7 cellular contexts compared by ENCODE assay signal in the genomic region with DNA sequence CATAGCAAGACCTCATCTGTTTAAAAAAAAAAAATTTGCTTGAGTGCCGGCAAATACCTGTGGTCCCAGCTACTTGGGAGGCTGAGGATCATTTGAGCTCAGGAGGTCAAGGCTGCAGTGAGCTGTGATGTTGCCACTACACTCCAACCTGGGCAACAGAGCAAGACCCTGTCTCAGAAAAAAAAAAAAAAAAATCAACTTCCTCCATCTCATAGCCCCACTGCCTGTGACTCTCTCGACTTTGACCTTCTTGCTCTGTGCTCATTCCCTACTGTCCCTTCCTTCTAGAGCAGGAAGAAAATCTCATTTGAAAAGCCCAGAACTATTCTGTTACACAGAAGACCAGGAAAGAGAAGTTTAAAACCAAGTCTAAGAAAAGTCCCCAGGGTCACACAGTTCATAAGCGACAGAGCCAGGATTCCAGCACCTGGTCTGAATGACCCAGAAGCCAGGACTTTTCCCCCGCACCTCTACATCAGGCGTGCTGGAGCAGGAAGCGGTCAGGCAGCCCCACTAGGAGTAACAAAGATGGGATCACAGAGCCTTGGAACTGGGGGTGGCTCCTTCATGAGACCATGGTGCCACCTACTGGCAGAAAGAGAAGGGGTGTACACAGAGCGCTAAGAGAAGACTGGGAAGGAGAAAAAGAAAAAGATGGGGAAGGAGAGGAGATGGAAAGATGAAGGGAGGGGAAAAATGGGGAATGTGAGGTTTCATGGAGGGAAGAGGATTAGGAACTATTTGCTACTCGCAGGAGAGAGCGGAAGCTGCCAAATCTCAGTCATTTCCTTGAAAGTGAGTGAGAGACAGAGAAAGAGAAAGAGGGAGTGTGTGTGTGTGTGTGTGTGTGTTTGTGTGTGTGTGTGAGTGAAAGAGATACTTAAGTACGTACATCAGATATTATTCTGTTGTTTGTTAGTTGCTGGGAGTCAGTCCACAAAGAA. TPM values are rescaled to one million over a fixed set of nuclear protein-coding genes. Genes with fewer than 3 reads are reported as not detected.
DNase-seq lines count a peak whose midpoint lies in the region; ATAC-seq and TF ChIP-seq lines count a peak whose summit lies in the region.

No MANE protein-coding gene starts in this region.

- TF ChIP-seq CTCF in GM12873 (IDR thresholded peaks at IDR 0.05; ENCODE audit: insufficient read depth, low read depth, low read length, missing control alignments) (peak; percentile 86), OCI-LY1 (IDR thresholded peaks at IDR 0.05; ENCODE audit: low read length) (peak; percentile 99), natural killer cell (IDR thresholded peaks at IDR 0.05) (peak; percentile 90), stomach (IDR thresholded peaks at IDR 0.05) (peak in 5 of 7 experiments; percentile 75 to 99 (median 87))

- no peaks in the 10 kb centered on the region for H3K36me3 Mint-ChIP-seq in natural killer cell

- H4K20me1 ChIP-seq in OCI-LY1 (ENCODE audit: insufficient read depth, low read length): no peaks in the 10 kb centered on the region

- no peak overlapping the region for H3K9ac ChIP-seq in OCI-LY1 (ENCODE audit: low read length)

- H2AFZ ChIP-seq in OCI-LY1 (ENCODE audit: low read length): no peak overlapping the region

- intact Hi-C loops in natural killer cell (cut with micrococcal nuclease) (loop anchor here (1.0 to 2.0 kb wide), 2 partner anchors 43 to 142 kb away; no protein-coding TSS in a partner anchor), stomach (cut with DNase I; ENCODE audit: low total_unique reads) (loop anchor here (5.0 kb wide), 1 partner anchor 142 kb away; no protein-coding TSS in a partner anchor)

- no peaks in the 10 kb centered on the region for H3K9me3 ChIP-seq in OCI-LY1 (ENCODE audit: low read length)
- H3K9me3 ChIP-seq in stomach: no peaks in the 10 kb centered on the region

- no peaks in the 10 kb centered on the region for H3K79me2 ChIP-seq in OCI-LY1 (ENCODE audit: insufficient read depth, low read length)

- H3K4me3 Mint-ChIP-seq in natural killer cell: no peak overlapping the region

- H3K4me1 Mint-ChIP-seq in natural killer cell: peaks cover 8% of the 10 kb centered on the region in 2 donors

- no peak overlapping the region for H3K4me2 ChIP-seq in OCI-LY1 (ENCODE audit: low read length)

- no peaks in the 10 kb centered on the region for H3F3A ChIP-seq in OCI-LY1 (ENCODE audit: insufficient read depth, low read length)

- no peak overlapping the region for H3K4me3 ChIP-seq in OCI-LY1 (ENCODE audit: low read depth, low read length, poor library complexity, severe bottlenecking)
- no peak overlapping the region for H3K4me3 ChIP-seq in stomach

- H3K27me3 Mint-ChIP-seq in natural killer cell (ENCODE audit: low read depth in 2 of 2): no peaks in the 10 kb centered on the region

- DNase-seq in KBM-7 (peak; percentile 81), activated T-cell treated with anti-CD3 and anti-CD28 coated beads for 4 hours (peak; percentile 60), natural killer cell (peak; percentile 56), stomach (peak; percentile 87)

- H3K27ac ChIP-seq in OCI-LY1 (ENCODE audit: low read depth, low read length, poor library complexity, severe bottlenecking) (no peak overlapping the region), stomach (peak overlapping the region; percentile 85 to 90 (median 88))

- no peaks in the 10 kb centered on the region for H3K9me3 Mint-ChIP-seq in natural killer cell

- TF ChIP-seq EP300 in stomach (IDR thresholded peaks at IDR 0.05): no peak

- no peaks in the 10 kb centered on the region for H3K27me3 ChIP-seq in OCI-LY1 (ENCODE audit: insufficient read depth, low read length)
- H3K27me3 ChIP-seq in stomach: no peaks in the 10 kb centered on the region

- H3K4me1 ChIP-seq in OCI-LY1 (ENCODE audit: insufficient read depth, low read length, severe bottlenecking) (no peaks in the 10 kb centered on the region), stomach (peaks cover 28 to 60% (median 45%) of the 10 kb centered on the region in 4 donors)

- H3K36me3 ChIP-seq in OCI-LY1 (ENCODE audit: insufficient read depth, low read length) (no peaks in the 10 kb centered on the region), stomach (peaks cover 0 to 3% (median 0%) of the 10 kb centered on the region in 4 donors)

- 6 to 12% (median 9%) methylated on average over 10 of the region's 10 CpGs for WGBS in stomach, 5 donors

- H3K9me2 ChIP-seq in OCI-LY1 (ENCODE audit: low read depth, low read length): no peaks in the 10 kb centered on the region

- H3K27ac Mint-ChIP-seq in natural killer cell: no peak overlapping the region

- no peak for TF ChIP-seq POLR2A in stomach (IDR thresholded peaks at IDR 0.05)

- in situ Hi-C loops in KBM-7 (cut with MboI; ENCODE audit: low pct_unique_long_range_greater_than_20kb, low sequenced_read_pairs): loop anchor here (10.0 kb wide), 1 partner anchor 145 kb away; no protein-coding TSS in a partner anchor

- ATAC-seq in esophagus mucosa (peak; percentile 62), natural killer cell (peak; percentile 68 to 72 (median 68))

RNA-seq across cellular contexts. Expression of a gene that starts 3.1 kb away (rescaled TPM):
- total RNA-seq in esophagus mucosa (not detected), natural killer cell (not detected), stomach (not detected)
- polyA plus RNA-seq in stomach: not detected

RNA-seq across cellular contexts. Expression of a gene that starts 4.5 kb away (rescaled TPM):
- total RNA-seq in esophagus mucosa (4.7 TPM), natural killer cell (not detected), stomach (100 to 1,000 TPM in 2 of 5 donors, 10 to 100 TPM in 3; 52.1 to 154 (median 79.9) TPM)
- polyA plus RNA-seq in stomach: 100 to 1,000 TPM in 1 of 3 donors, 10 to 100 TPM in 2; 35.9 to 131 (median 38.5) TPM

RNA-seq across cellular contexts. Expression of a gene that starts 18.8 kb away (rescaled TPM):
- 28.3 TPM for total RNA-seq in esophagus mucosa
- 10 to 100 TPM; 35.8 to 51.3 (median 47.0) TPM for total RNA-seq in natural killer cell
- total RNA-seq in stomach: 10 to 100 TPM in 4 of 5 donors, 1 to 10 TPM in 1; 2.9 to 47.3 (median 30.9) TPM
- polyA plus RNA-seq in stomach: 10 to 100 TPM; 32.1 to 41.5 (median 40.3) TPM

RNA-seq across cellular contexts. Expression of a gene that starts 23.7 kb away (rescaled TPM):
- total RNA-seq in esophagus mucosa: 1.7 TPM
- total RNA-seq in natural killer cell: not detected
- total RNA-seq in stomach: 10 to 100 TPM in 1 of 5 donors, 1 to 10 TPM in 3, not detected in 1; 1.2 to 30.8 (median 6.0) TPM
- polyA plus RNA-seq in stomach: 1 to 10 TPM; 2.9 to 4.4 (median 3.4) TPM

RNA-seq across cellular contexts. Expression of a gene that starts 47.0 kb away (rescaled TPM):
- total RNA-seq in esophagus mucosa: 5.5 TPM
- total RNA-seq in natural killer cell: 1 to 10 TPM; 5.2 to 6.2 (median 5.4) TPM
- 10 to 100 TPM; 10.4 to 33.8 (median 15.2) TPM for total RNA-seq in stomach
- polyA plus RNA-seq in stomach: 1 to 10 TPM; 3.4 to 4.9 (median 3.7) TPM
